8 cellular contexts compared by ENCODE assay signal in genomic region chr7:5421626-5422323, GRCh38. TPM values are rescaled to one million over a fixed set of nuclear protein-coding genes. Genes with fewer than 3 reads are reported as not detected.
DNase-seq lines count a peak whose midpoint lies in the region; ATAC-seq and TF ChIP-seq lines count a peak whose summit lies in the region.

No MANE protein-coding gene starts in this region.

- ATAC-seq in DND-41 (ENCODE audit: insufficient read depth, low read depth) (no peak), esophagus mucosa (no peak), GM19328 (IDR thresholded peaks at IDR 0.05; ENCODE audit: unreplicated experiment) (no peak)

- peak overlapping the region; percentile 81 for H3K4me2 ChIP-seq in DND-41 (ENCODE audit: insufficient read depth, low read length)

- peak overlapping the region; percentile 70 to 78 for H3K4me3 ChIP-seq in DND-41 (ENCODE audit: low read depth in 1 of 2, low read length in 2 of 2)
- peak overlapping the region; percentile 89 for H3K4me3 ChIP-seq in ovary

- TF ChIP-seq EP300 in ovary (IDR thresholded peaks at IDR 0.05): no peak

- H3K27ac ChIP-seq in DND-41 (ENCODE audit: low read length) (peak overlapping the region; percentile 38; the same call in 1 of the 2 replicates), KOPT-K1 (ENCODE audit: low read depth, low read length, poor library complexity, severe bottlenecking) (peak overlapping the region; percentile 30), ovary (peak overlapping the region; percentile 99)

- H3K4me3 Mint-ChIP-seq in activated naive CD8-positive, alpha-beta T cell treated with anti-CD3 and anti-CD28 coated beads for 36 hours: peak overlapping the region; percentile 61

- peak; percentile 21 for TF ChIP-seq POLR2A in ovary (IDR thresholded peaks at IDR 0.05)

- H3K9me3 ChIP-seq in DND-41 (ENCODE audit: insufficient read depth, low read length, severe bottlenecking) (no peaks in the 10 kb centered on the region), KOPT-K1 (ENCODE audit: insufficient read depth, low read length, poor library complexity, severe bottlenecking) (no peaks in the 10 kb centered on the region), ovary (no peaks in the 10 kb centered on the region)

- H3K9me3 Mint-ChIP-seq in activated naive CD8-positive, alpha-beta T cell treated with anti-CD3 and anti-CD28 coated beads for 36 hours: no peaks in the 10 kb centered on the region

- peaks cover 43% of the 10 kb centered on the region for H4K20me1 ChIP-seq in DND-41 (ENCODE audit: insufficient read depth, low read length)

- H3K4me1 Mint-ChIP-seq in activated naive CD8-positive, alpha-beta T cell treated with anti-CD3 and anti-CD28 coated beads for 36 hours: peaks cover 23% of the 10 kb centered on the region

- H3K9ac ChIP-seq in DND-41 (ENCODE audit: low read depth, low read length): peak overlapping the region; percentile 78

- WGBS in ovary, 3 donors: 0 to 1% (median 0%) methylated on average over 46 of the region's 46 CpGs

- H3K27me3 ChIP-seq in DND-41 (ENCODE audit: insufficient read depth, low read length, poor library complexity) (peaks cover 73% of the 10 kb centered on the region), ovary (no peaks in the 10 kb centered on the region)

- intact Hi-C loops in cardiac septum (cut with DNase I): no loop called here
- intact Hi-C loops in ovary (cut with DNase I): no loop called here

- H3K27me3 Mint-ChIP-seq in activated naive CD8-positive, alpha-beta T cell treated with anti-CD3 and anti-CD28 coated beads for 36 hours: peaks cover 88% of the 10 kb centered on the region

- peak overlapping the region; percentile 65 for H2AFZ ChIP-seq in DND-41 (ENCODE audit: low read depth, low read length)

- H3K36me3 ChIP-seq in DND-41 (ENCODE audit: insufficient read depth, low read length) (no peaks in the 10 kb centered on the region; the same call in 1 of the 2 replicates), KOPT-K1 (ENCODE audit: insufficient read depth, low read length) (no peaks in the 10 kb centered on the region), ovary (no peaks in the 10 kb centered on the region)

- TF ChIP-seq CTCF in DND-41 (IDR thresholded peaks at IDR 0.05; ENCODE audit: borderline replicate concordance, extremely low read depth, low read length, poor library complexity, severe bottlenecking): no peak
- no peak for TF ChIP-seq CTCF in ovary (IDR thresholded peaks at IDR 0.05)

- H3K27ac Mint-ChIP-seq in activated naive CD8-positive, alpha-beta T cell treated with anti-CD3 and anti-CD28 coated beads for 36 hours: no peak overlapping the region

- H3K36me3 Mint-ChIP-seq in activated naive CD8-positive, alpha-beta T cell treated with anti-CD3 and anti-CD28 coated beads for 36 hours: no peaks in the 10 kb centered on the region

- peak; percentile 25 for DNase-seq in DND-41
- no peak for DNase-seq in activated naive CD8-positive, alpha-beta T cell treated with anti-CD3 and anti-CD28 coated beads for 36 hours
- DNase-seq in cardiac septum (ENCODE audit: low spot score): peak; percentile 81
- DNase-seq in ovary: peak; percentile 73 to 78 (median 74)
- no peak for DNase-seq in NCI-H1436 (lab: John Stamatoyannopoulos, UW)

- no peaks in the 10 kb centered on the region for H3K79me2 ChIP-seq in DND-41 (ENCODE audit: insufficient read depth, low read length)

- peaks cover 47% of the 10 kb centered on the region for H3K4me1 ChIP-seq in DND-41 (ENCODE audit: insufficient read depth, low read length)
- peaks cover 5% of the 10 kb centered on the region for H3K4me1 ChIP-seq in ovary (ENCODE audit: insufficient read depth)

RNA-seq across cellular contexts. Expression of gene TNRC18, which starts 1.9 kb away (rescaled TPM):
- total RNA-seq in activated naive CD8-positive, alpha-beta T cell treated with anti-CD3 and anti-CD28 coated beads for 36 hours: 10 to 100 TPM; 47.6 to 48.0 TPM
- total RNA-seq in cardiac septum: 40.5 TPM
- 100 to 1,000 TPM in 4 of 7 donors, 10 to 100 TPM in 3; 48.6 to 153 (median 105) TPM for total RNA-seq in ovary
- polyA plus RNA-seq in ovary: 10 to 100 TPM; 60.4 to 69.8 TPM
- total RNA-seq in esophagus mucosa: 26.2 TPM

Comparison
In these comparisons a context has a peak if more than half of its experiments do, and no peak if none do; other contexts are left out.
1. DNase-seq: peak in DND-41 (single experiment), cardiac septum (single experiment) and ovary (5 of 5); none in activated naive CD8-positive, alpha-beta T cell treated with anti-CD3 and anti-CD28 coated beads for 36 hours (single experiment) and NCI-H1436 (single experiment).
2. H3K27ac ChIP-seq: peak in every context shown above with its lines; median percentile 99 in ovary; 38 in DND-41; 30 in KOPT-K1.